In the genomic region with DNA sequence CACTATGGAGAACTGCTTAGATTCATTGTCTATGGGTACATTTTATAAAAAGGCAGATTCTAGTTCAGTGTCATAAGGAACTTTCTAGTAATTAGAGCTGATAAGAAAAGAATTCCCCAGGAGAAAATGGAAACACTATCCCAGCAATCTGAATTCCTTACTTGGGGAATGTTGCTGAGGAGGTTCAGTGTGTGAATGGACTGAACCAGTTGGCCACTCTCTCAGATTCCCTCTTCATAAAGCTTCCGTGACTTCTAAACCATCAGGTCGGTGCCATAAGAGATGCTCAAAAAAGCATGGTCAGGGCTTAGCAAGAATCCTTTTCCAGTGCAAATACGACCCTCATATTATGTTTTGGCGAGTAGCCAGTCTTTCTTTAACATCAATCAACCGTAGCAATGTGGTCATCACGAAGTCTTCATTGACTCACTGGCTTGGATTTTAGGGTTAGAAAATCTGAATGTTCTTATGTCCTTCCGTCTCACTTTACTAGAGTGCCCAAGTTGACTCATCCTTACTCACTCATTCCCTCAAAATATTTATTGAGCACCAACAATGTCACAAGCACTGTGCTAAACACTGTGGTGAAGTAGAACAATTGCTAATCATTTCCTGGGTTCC, we compare ENCODE assay signal across 12 cellular contexts.
DNase-seq lines count a peak whose midpoint lies in the region; ATAC-seq, FAIRE-seq and TF ChIP-seq lines count a peak whose summit lies in the region.
"Had no signal": no experiment of that assay in that cellular context is flagged by ENCODE, and none has a peak within 500 bp of the region (broad histone marks: within the 10 kb centered on the region; RNA-seq: fewer than 3 reads in every experiment).

No MANE protein-coding gene starts in this region.

- H4K20me1 ChIP-seq in HepG2 (ENCODE audit: insufficient read depth, low read length) = no peaks in the 10 kb centered on the region
- H4K20me1 ChIP-seq: BLaER1 treated with 17β-estradiol and CSF1 and Interleukin-3, amounts not matched to agents 10 nM and 100 nM had no signal

- CTCF ChIA-PET in HepG2 (lab: Yijun Ruan, JAX; ENCODE audit: low intra/inter-chr PET ratio, low total read pairs) = no interaction called here

- TF ChIP-seq EP300 in HepG2 (IDR thresholded peaks at IDR 0.05; ENCODE audit: low read depth in 2 of 2, low read length in 2 of 2) (no peak), HepG2 (CRISPR knock-in tag; IDR thresholded peaks at IDR 0.05; ENCODE audit: borderline replicate concordance) (no peak)

- BruUV-seq in HepG2 (replicated peaks; lab: Mats Ljungman, UMichigan) = no TSS peak

- no peak for FAIRE-seq in HepG2 (lab: Jason Lieb, UNC)

- H3K4me2 ChIP-seq in HepG2 (ENCODE audit: low read depth, low read length) = no peak overlapping the region
- H3K4me2 ChIP-seq: BLaER1 treated with 17β-estradiol and CSF1 and Interleukin-3, amounts not matched to agents 10 nM and 100 nM had no signal

- H3K27me3 ChIP-seq in HepG2 (ENCODE audit: control insufficient read depth in 1 of 2, insufficient read depth in 2 of 2, low read length in 2 of 2) = no peaks in the 10 kb centered on the region
- H3K27me3 ChIP-seq in right lobe of liver = no peaks in the 10 kb centered on the region
- H3K27me3 ChIP-seq in right cardiac atrium (ENCODE audit: control insufficient read depth, insufficient read depth) = no peaks in the 10 kb centered on the region
- H3K27me3 ChIP-seq: BLaER1 treated with 17β-estradiol and CSF1 and Interleukin-3, amounts not matched to agents 10 nM and 100 nM had no signal

- no peaks in the 10 kb centered on the region for H3K79me2 ChIP-seq in HepG2 (ENCODE audit: insufficient read depth, low read length)

- TF ChIP-seq POLR2A in HepG2 (IDR thresholded peaks at IDR 0.05; ENCODE audit: insufficient read depth in 1 of 2, low read depth in 2 of 2, low read length in 2 of 2) (no peak), right lobe of liver (IDR thresholded peaks at IDR 0.05) (no peak)

- no peak overlapping the region for H3K27ac ChIP-seq in HepG2 (ENCODE audit: extremely low read length, insufficient read depth, low read length)
- no peak overlapping the region for H3K27ac ChIP-seq in right lobe of liver
- no peak overlapping the region for H3K27ac ChIP-seq in right cardiac atrium (ENCODE audit: low read length)
- H3K27ac ChIP-seq: BLaER1 treated with 17β-estradiol and CSF1 and Interleukin-3, amounts not matched to agents 10 nM and 100 nM had no signal

- TF ChIP-seq CTCF in HepG2 (CRISPR knock-in tag; IDR thresholded peaks at IDR 0.05) (no peak), right lobe of liver (IDR thresholded peaks at IDR 0.05) (no peak), fibroblast of pulmonary artery (IDR thresholded peaks at IDR 0.05; ENCODE audit: low read length, missing control alignments) (no peak)

- no peak overlapping the region for H3K4me3 ChIP-seq in HepG2 (replicated peaks in 1 of 3; ENCODE audit: insufficient read depth in 1 of 3, low read depth in 2 of 3, low read length in 3 of 3)
- H3K4me3 ChIP-seq in right lobe of liver = no peak overlapping the region
- no peak overlapping the region for H3K4me3 ChIP-seq in fibroblast of pulmonary artery (replicated peaks; ENCODE audit: low read depth, low read length)
- no peak overlapping the region for H3K4me3 ChIP-seq in right cardiac atrium (ENCODE audit: low read length)
- H3K4me3 ChIP-seq: BLaER1 treated with 17β-estradiol and CSF1 and Interleukin-3, amounts not matched to agents 10 nM and 100 nM had no signal

- peak; percentile 31 for DNase-seq in HepG2 (ENCODE audit: low spot score)
- no peak for DNase-seq in right lobe of liver
- DNase-seq in fibroblast of pulmonary artery (ENCODE audit: low read depth) = peak; percentile 72
- DNase-seq in right cardiac atrium = no peak
- no peak for DNase-seq in activated T-cell treated with anti-CD3 and anti-CD28 coated beads, Interleukin-2, amount 50 U/mL, for 1 hour
- no peak for DNase-seq in activated CD4-positive, alpha-beta T cell treated with anti-CD3 and anti-CD28 coated beads for 1 hour
- DNase-seq: aorta; NCI-H524; stimulated activated naive CD8-positive, alpha-beta T cell treated with anti-CD3 and anti-CD28 coated beads, Interleukin-15, Interleukin-2, amounts not matched to agents 100 U/mL and 50 U/mL, for 24 hours had no signal

- ATAC-seq in HepG2 (no peak), right lobe of liver (no peak), SK-N-SH treated with all-trans-retinoic acid at 6 μM for 48 hours (peak; percentile 77), right cardiac atrium (no peak), HG03354 (IDR thresholded peaks at IDR 0.05; ENCODE audit: poor library complexity, severe bottlenecking, unreplicated experiment) (no peak)
- ATAC-seq: stimulated activated naive CD8-positive, alpha-beta T cell treated with anti-CD3 and anti-CD28 coated beads, Interleukin-15, Interleukin-2, amounts not matched to agents 100 U/mL and 50 U/mL, for 24 hours had no signal

- no peak overlapping the region for H2AFZ ChIP-seq in HepG2 (ENCODE audit: low read length)

- no peak overlapping the region for H3K9ac ChIP-seq in HepG2 (ENCODE audit: insufficient read depth, low read depth, low read length)
- H3K9ac ChIP-seq: BLaER1 treated with 17β-estradiol and CSF1 and Interleukin-3, amounts not matched to agents 10 nM and 100 nM had no signal

- TF ChIP-seq RAD21 in HepG2 (CRISPR knock-in tag; IDR thresholded peaks at IDR 0.05) = no peak

- H3K4me1 ChIP-seq in HepG2 (ENCODE audit: insufficient read depth, low read length) = peaks cover 9% of the 10 kb centered on the region
- H3K4me1 ChIP-seq in right lobe of liver = peaks cover 0 to 4% (median 0%) of the 10 kb centered on the region in 4 donors
- no peaks in the 10 kb centered on the region for H3K4me1 ChIP-seq in right cardiac atrium (ENCODE audit: control insufficient read depth, insufficient read depth, low read length)

- H3K9me3 ChIP-seq in HepG2 (ENCODE audit: low read length) = no peaks in the 10 kb centered on the region
- H3K9me3 ChIP-seq in right lobe of liver = no peaks in the 10 kb centered on the region
- H3K9me3 ChIP-seq in right cardiac atrium (ENCODE audit: control insufficient read depth, low read length) = no peaks in the 10 kb centered on the region
- H3K9me3 ChIP-seq: BLaER1 treated with 17β-estradiol and CSF1 and Interleukin-3, amounts not matched to agents 10 nM and 100 nM had no signal

- 96% methylated on average over 7 of the region's 7 CpGs for WGBS in HepG2 (ENCODE audit: low lambda C conversion rate)
- WGBS in right lobe of liver (ENCODE audit: insufficient coverage, low coverage, low lambda C conversion rate, missing lambda C conversion rate) = 68% methylated on average over 6 of the region's 7 CpGs
- 85% methylated on average over 7 of the region's 7 CpGs for WGBS in right cardiac atrium

- H3K36me3 ChIP-seq in HepG2 (replicated peaks in 1 of 2; ENCODE audit: control insufficient read depth in 1 of 2, insufficient read depth in 2 of 2, low read length in 2 of 2) = peaks cover 5 to 19% of the 10 kb centered on the region in 2 experiments; a peak in 4 of 5 replicates
- H3K36me3 ChIP-seq in right lobe of liver = no peaks in the 10 kb centered on the region

- intact Hi-C loops in HepG2 (cut with micrococcal nuclease; ENCODE audit: unreplicated experiment) (no loop called here), right lobe of liver (cut with DNase I) (no loop called here), right cardiac atrium (cut with DNase I) (no loop called here)

- in situ Hi-C loops in HepG2 (cut with HindIII; ENCODE audit: extremely low pct_ligation_motif_present, low pct_unique_long_range_greater_than_20kb) = no loop called here

- POLR2A ChIA-PET in HepG2 (lab: Yijun Ruan, JAX) = no interaction called here

TF ChIP-seq in HepG2, 621 proteins besides CTCF, POLR2A, EP300 and RAD21:
- no peak for TF ChIP-seq NFIB (CRISPR knock-in tag; IDR thresholded peaks at IDR 0.05; ENCODE audit: borderline replicate concordance)
- TF ChIP-seq ZNF205 (CRISPR knock-in tag; IDR thresholded peaks at IDR 0.05) = peak; percentile 82; the same call in 1 of the 2 replicates

TF ChIP-seq in SK-N-SH treated with all-trans-retinoic acid at 6 μM for 48 hours, 23 proteins besides CTCF, POLR2A, EP300 and RAD21 (continues in another document):
- no peak for TF ChIP-seq CSDC2 (CRISPR knock-in tag; IDR thresholded peaks at IDR 0.05)
- TF ChIP-seq, protein P1, sequence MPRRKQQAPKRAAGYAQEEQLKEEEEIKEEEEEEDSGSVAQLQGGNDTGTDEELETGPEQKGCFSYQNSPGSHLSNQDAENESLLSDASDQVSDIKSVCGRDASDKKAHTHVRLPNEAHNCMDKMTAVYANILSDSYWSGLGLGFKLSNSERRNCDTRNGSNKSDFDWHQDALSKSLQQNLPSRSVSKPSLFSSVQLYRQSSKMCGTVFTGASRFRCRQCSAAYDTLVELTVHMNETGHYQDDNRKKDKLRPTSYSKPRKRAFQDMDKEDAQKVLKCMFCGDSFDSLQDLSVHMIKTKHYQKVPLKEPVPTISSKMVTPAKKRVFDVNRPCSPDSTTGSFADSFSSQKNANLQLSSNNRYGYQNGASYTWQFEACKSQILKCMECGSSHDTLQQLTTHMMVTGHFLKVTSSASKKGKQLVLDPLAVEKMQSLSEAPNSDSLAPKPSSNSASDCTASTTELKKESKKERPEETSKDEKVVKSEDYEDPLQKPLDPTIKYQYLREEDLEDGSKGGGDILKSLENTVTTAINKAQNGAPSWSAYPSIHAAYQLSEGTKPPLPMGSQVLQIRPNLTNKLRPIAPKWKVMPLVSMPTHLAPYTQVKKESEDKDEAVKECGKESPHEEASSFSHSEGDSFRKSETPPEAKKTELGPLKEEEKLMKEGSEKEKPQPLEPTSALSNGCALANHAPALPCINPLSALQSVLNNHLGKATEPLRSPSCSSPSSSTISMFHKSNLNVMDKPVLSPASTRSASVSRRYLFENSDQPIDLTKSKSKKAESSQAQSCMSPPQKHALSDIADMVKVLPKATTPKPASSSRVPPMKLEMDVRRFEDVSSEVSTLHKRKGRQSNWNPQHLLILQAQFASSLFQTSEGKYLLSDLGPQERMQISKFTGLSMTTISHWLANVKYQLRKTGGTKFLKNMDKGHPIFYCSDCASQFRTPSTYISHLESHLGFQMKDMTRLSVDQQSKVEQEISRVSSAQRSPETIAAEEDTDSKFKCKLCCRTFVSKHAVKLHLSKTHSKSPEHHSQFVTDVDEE (CRISPR knock-in tag; IDR thresholded peaks at IDR 0.05) = no peak
- no peak for TF ChIP-seq ISL1 (CRISPR knock-in tag; IDR thresholded peaks at IDR 0.05)
- no peak for TF ChIP-seq ZNF565 (CRISPR knock-in tag; conservative IDR thresholded peaks at IDR 0.05; ENCODE audit: low read depth)
- no peak for TF ChIP-seq TOX (CRISPR knock-in tag; IDR thresholded peaks at IDR 0.05; ENCODE audit: borderline replicate concordance)
- TF ChIP-seq OSR1 (CRISPR knock-in tag; IDR thresholded peaks at IDR 0.05) = no peak
- no peak for TF ChIP-seq ARNTL (CRISPR knock-in tag; IDR thresholded peaks at IDR 0.05; ENCODE audit: borderline replicate concordance, low read depth)
- TF ChIP-seq ESRRG (CRISPR knock-in tag; IDR thresholded peaks at IDR 0.05) = no peak

Comparison
In these comparisons a context has a peak if more than half of its experiments do, and no peak if none do; other contexts are left out.
1. DNase-seq: peak in HepG2 (single experiment) and fibroblast of pulmonary artery (single experiment); none in right lobe of liver (0 of 3), right cardiac atrium (0 of 3), activated T-cell treated with anti-CD3 and anti-CD28 coated beads, Interleukin-2, amount 50 U/mL, for 1 hour (single experiment) and activated CD4-positive, alpha-beta T cell treated with anti-CD3 and anti-CD28 coated beads for 1 hour (single experiment).